Comparison of ENCODE assay signal across 8 cellular contexts in genomic region chr21:42833439-42833815, GRCh38. TPM values are rescaled to one million over a fixed set of nuclear protein-coding genes. Genes with fewer than 3 reads are reported as not detected.
DNase-seq lines count a peak whose midpoint lies in the region; ATAC-seq and TF ChIP-seq lines count a peak whose summit lies in the region.

No MANE protein-coding gene starts in this region.

- H3K9me3 ChIP-seq in prostate gland, result no peaks in the 10 kb centered on the region

- no peak overlapping the region for H3K4me3 ChIP-seq in brain microvascular endothelial cell (ENCODE audit: low read depth, low read length)
- no peak overlapping the region for H3K4me3 ChIP-seq in prostate gland

- H3K36me3 Mint-ChIP-seq in neural crest cell (ENCODE audit: low read depth), result no peaks in the 10 kb centered on the region

- no peaks in the 10 kb centered on the region for H3K4me1 ChIP-seq in prostate gland (replicated peaks)

- H3K27ac Mint-ChIP-seq in neural crest cell (ENCODE audit: unreplicated experiment), result no peak overlapping the region

- TF ChIP-seq POLR2A in prostate gland (IDR thresholded peaks at IDR 0.05), result no peak

- TF ChIP-seq CTCF in brain microvascular endothelial cell (IDR thresholded peaks at IDR 0.05; ENCODE audit: low read depth, low read length, missing control alignments) (peak; percentile 30), neural crest cell (conservative IDR thresholded peaks at IDR 0.05) (peak; percentile 56), prostate gland (IDR thresholded peaks at IDR 0.05) (peak in 2 of 4 experiments; percentile 13 to 39)

- H3K27ac ChIP-seq in brain microvascular endothelial cell, result no peak overlapping the region
- H3K27ac ChIP-seq in prostate gland, result no peak overlapping the region

- H3K27me3 ChIP-seq in brain microvascular endothelial cell (replicated peaks) (peaks cover 2% of the 10 kb centered on the region), prostate gland (replicated peaks; ENCODE audit: insufficient read depth) (peaks cover 4% of the 10 kb centered on the region)

- intact Hi-C loops in prostate gland (cut with DNase I), result no loop called here

- peaks cover 3% of the 10 kb centered on the region for H3K9me3 Mint-ChIP-seq in neural crest cell

- peak; percentile 60 for DNase-seq in G401 (ENCODE audit: low spot score)
- DNase-seq in KG1 (lab: John Stamatoyannopoulos, UW), result peak; percentile 28
- peak in 3 of 5 experiments; percentile 19 to 85 (median 36) for DNase-seq in T-helper 2 cell
- DNase-seq in brain microvascular endothelial cell, result no peak
- no peak for DNase-seq in neural crest cell (ENCODE audit: low read depth, low spot score)
- DNase-seq in prostate gland (ENCODE audit: low spot score), result no peak

- in situ Hi-C loops in G401 (cut with HindIII; ENCODE audit: low sequenced_read_pairs) (no loop called here), brain microvascular endothelial cell (cut with HindIII; ENCODE audit: low pct_ligation_motif_present, low sequenced_read_pairs) (no loop called here)

- H3K27me3 Mint-ChIP-seq in neural crest cell (ENCODE audit: low read depth), result peaks cover 42% of the 10 kb centered on the region

- H3K4me3 Mint-ChIP-seq in neural crest cell, result peak overlapping the region; percentile 76

- peaks cover 9% of the 10 kb centered on the region for H3K4me1 Mint-ChIP-seq in neural crest cell

- ATAC-seq in HG03045 (IDR thresholded peaks at IDR 0.05; ENCODE audit: unreplicated experiment), result no peak
- ATAC-seq in HG03175 (IDR thresholded peaks at IDR 0.05; ENCODE audit: unreplicated experiment), result no peak

- WGBS in prostate gland, result 61% methylated on average over 11 of the region's 11 CpGs

- H3K36me3 ChIP-seq in brain microvascular endothelial cell (replicated peaks) (no peaks in the 10 kb centered on the region), prostate gland (no peaks in the 10 kb centered on the region)

RNA-seq across cellular contexts. Expression of gene WDR4, which starts 45.9 kb away (rescaled TPM):
- 29.8 and 35.4 TPM in 2 replicates for total RNA-seq in G401 (2014; rRNA removed; shearing (Covaris generic))
- total RNA-seq in neural crest cell, result 36.0 and 38.0 TPM in 2 replicates
- total RNA-seq in prostate gland, result 10 to 100 TPM in 1 of 2 donors, 1 to 10 TPM in 1; 7.0 to 11.9 TPM

RNA-seq across cellular contexts. Expression of gene NDUFV3, which starts 59.7 kb away (rescaled TPM):
- 45.5 and 47.9 TPM in 2 replicates for total RNA-seq in G401 (2014; rRNA removed; shearing (Covaris generic))
- 38.1 and 38.5 TPM in 2 replicates for total RNA-seq in neural crest cell
- total RNA-seq in prostate gland, result 10 to 100 TPM; 33.2 to 42.1 TPM

Comparison
In these comparisons a context has a peak if more than half of its experiments do, and no peak if none do; other contexts are left out.
1. DNase-seq: peak in G401 (single experiment), KG1 (single experiment) and T-helper 2 cell (3 of 5); none in brain microvascular endothelial cell (single experiment), neural crest cell (single experiment) and prostate gland (single experiment).